In the genomic region with DNA sequence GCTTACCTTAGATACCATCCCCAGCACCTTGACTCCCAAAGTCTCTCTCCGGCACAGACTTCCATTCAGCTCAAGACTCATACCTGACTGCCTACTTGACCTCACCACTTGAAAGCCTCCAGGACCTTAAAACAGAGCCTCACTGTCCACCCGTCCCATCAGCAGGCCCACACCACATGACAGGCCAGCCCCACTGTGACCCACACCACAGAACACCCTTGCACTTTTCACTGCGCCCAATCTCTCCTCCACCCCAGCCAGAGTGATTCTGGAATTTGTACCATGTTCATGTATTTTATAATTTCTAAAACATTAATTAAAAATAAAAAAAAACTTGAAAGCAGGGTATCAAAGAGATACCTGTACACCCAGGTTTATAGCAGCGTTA, we compare ENCODE assay signal across 30 cellular contexts. TPM values are rescaled to one million over a fixed set of nuclear protein-coding genes. Genes with fewer than 3 reads are reported as not detected.
"Had no signal": no experiment of that assay in that cellular context is flagged by ENCODE, and none has a peak within 500 bp of the region (broad histone marks: within the 10 kb centered on the region; RNA-seq: fewer than 3 reads in every experiment).

No MANE protein-coding gene starts in this region.

- H3K36me3 ChIP-seq: left lung, neutrophil, ovary, right atrium auricular region, tibial nerve, vagina had no signal

- DNase-seq: activated CD4-positive, alpha-beta T cell treated with anti-CD3 and anti-CD28 coated beads, Interleukin-2, amount 10 ng/mL, durations not matched to agents 7 days and 5 days; activated CD8-positive, alpha-beta memory T cell treated with anti-CD3 and anti-CD28 coated beads, Interleukin-2, amount 10 ng/mL, durations not matched to agents 7 days and 5 days; activated CD8-positive, alpha-beta T cell treated with anti-CD3 and anti-CD28 coated beads for 36 hours; activated gamma-delta T cell treated with Interleukin-2 at 50 U/mL for 16 hours; activated T-cell treated with anti-CD3 and anti-CD28 coated beads for 4 hours; anterior cingulate cortex; caudate nucleus; effector memory CD4-positive, alpha-beta T cell; foreskin melanocyte; hippocampal formation; kidney glomerular epithelial cell; naive thymus-derived CD8-positive, alpha-beta T cell; ovary; psoas muscle; stimulated activated CD4-positive, alpha-beta T cell treated with anti-CD3 and anti-CD28 coated beads, Interleukin-12 subunit alpha, Interleukin-12 subunit beta, amount 100 ng/mL, for 4 hours; stimulated activated CD4-positive, alpha-beta T cell treated with anti-CD3 and anti-CD28 coated beads, Interleukin-4, amount 100 ng/mL, for 4 hours; stimulated activated naive CD8-positive, alpha-beta T cell treated with anti-CD3 and anti-CD28 coated beads, Interleukin-15, amount 100 ng/mL, for 72 hours; T-helper 17 cell had no signal

- H3K4me3 Mint-ChIP-seq: activated CD4-positive, alpha-beta T cell treated with anti-CD3 and anti-CD28 coated beads, Interleukin-2, amount 10 ng/mL, durations not matched to agents 7 days and 5 days; activated CD8-positive, alpha-beta memory T cell treated with anti-CD3 and anti-CD28 coated beads, Interleukin-2, amount 10 ng/mL, durations not matched to agents 7 days and 5 days; activated CD8-positive, alpha-beta T cell treated with anti-CD3 and anti-CD28 coated beads for 36 hours; activated naive CD4-positive, alpha-beta T cell treated with anti-CD3 and anti-CD28 coated beads, Interleukin-2, amount 50 U/mL, for 24 hours; brain; mesothelial cell of epicardium; naive thymus-derived CD8-positive, alpha-beta T cell; stimulated activated naive CD8-positive, alpha-beta T cell treated with anti-CD3 and anti-CD28 coated beads, Interleukin-15, amount 100 ng/mL, for 72 hours; T-helper 17 cell had no signal

- H3K27me3 ChIP-seq: ovary, right atrium auricular region, tibial nerve, vagina had no signal

- H3K9me3 Mint-ChIP-seq: activated CD4-positive, alpha-beta T cell treated with anti-CD3 and anti-CD28 coated beads, Interleukin-2, amount 10 ng/mL, durations not matched to agents 7 days and 5 days; activated CD8-positive, alpha-beta T cell treated with anti-CD3 and anti-CD28 coated beads for 36 hours; activated naive CD4-positive, alpha-beta T cell treated with anti-CD3 and anti-CD28 coated beads, Interleukin-2, amount 50 U/mL, for 24 hours; mesothelial cell of epicardium; naive thymus-derived CD8-positive, alpha-beta T cell; stimulated activated naive CD8-positive, alpha-beta T cell treated with anti-CD3 and anti-CD28 coated beads, Interleukin-15, amount 100 ng/mL, for 72 hours had no signal

- H3K9me3 ChIP-seq: left lung, neutrophil, ovary, psoas muscle, right atrium auricular region, tibial nerve, vagina had no signal

- H3K36me3 Mint-ChIP-seq: activated CD8-positive, alpha-beta memory T cell treated with anti-CD3 and anti-CD28 coated beads, Interleukin-2, amount 10 ng/mL, durations not matched to agents 7 days and 5 days; activated naive CD4-positive, alpha-beta T cell treated with anti-CD3 and anti-CD28 coated beads, Interleukin-2, amount 50 U/mL, for 24 hours; brain; mesothelial cell of epicardium; naive thymus-derived CD8-positive, alpha-beta T cell had no signal

- ATAC-seq: activated CD8-positive, alpha-beta memory T cell treated with anti-CD3 and anti-CD28 coated beads, Interleukin-2, amount 10 ng/mL, durations not matched to agents 7 days and 5 days; activated CD8-positive, alpha-beta T cell treated with anti-CD3 and anti-CD28 coated beads for 36 hours; esophagus mucosa; left lung; naive thymus-derived CD8-positive, alpha-beta T cell; psoas muscle; stimulated activated naive CD8-positive, alpha-beta T cell treated with anti-CD3 and anti-CD28 coated beads, Interleukin-15, amount 100 ng/mL, for 72 hours; T-helper 17 cell had no signal

- H3K27ac Mint-ChIP-seq: activated CD4-positive, alpha-beta T cell treated with anti-CD3 and anti-CD28 coated beads, Interleukin-2, amount 10 ng/mL, durations not matched to agents 7 days and 5 days; activated CD8-positive, alpha-beta memory T cell treated with anti-CD3 and anti-CD28 coated beads, Interleukin-2, amount 10 ng/mL, durations not matched to agents 7 days and 5 days; activated CD8-positive, alpha-beta T cell treated with anti-CD3 and anti-CD28 coated beads for 36 hours; activated naive CD4-positive, alpha-beta T cell treated with anti-CD3 and anti-CD28 coated beads, Interleukin-2, amount 50 U/mL, for 24 hours; mesothelial cell of epicardium; T-helper 17 cell had no signal

- H3K27ac ChIP-seq: left lung, neutrophil, ovary, psoas muscle, right atrium auricular region, vagina had no signal

- H3K4me3 ChIP-seq: left lung, lung, ovary, psoas muscle, right atrium auricular region, tibial nerve, vagina had no signal

RNA-seq across cellular contexts. Expression of gene PLEKHG6, which starts 28.0 kb away (rescaled TPM):
- total RNA-seq: activated CD4-positive, alpha-beta T cell treated with anti-CD3 and anti-CD28 coated beads, Interleukin-2, amount 10 ng/mL, durations not matched to agents 7 days and 5 days; activated CD8-positive, alpha-beta memory T cell treated with anti-CD3 and anti-CD28 coated beads, Interleukin-2, amount 10 ng/mL, durations not matched to agents 7 days and 5 days; activated CD8-positive, alpha-beta T cell treated with anti-CD3 and anti-CD28 coated beads for 36 hours; dermis microvascular lymphatic vessel endothelial cell; endothelial cell of umbilical vein; naive thymus-derived CD8-positive, alpha-beta T cell; psoas muscle; T-helper 17 cell had no signal
